Comparison of ENCODE assay signal across 22 cellular contexts in the genomic region with DNA sequence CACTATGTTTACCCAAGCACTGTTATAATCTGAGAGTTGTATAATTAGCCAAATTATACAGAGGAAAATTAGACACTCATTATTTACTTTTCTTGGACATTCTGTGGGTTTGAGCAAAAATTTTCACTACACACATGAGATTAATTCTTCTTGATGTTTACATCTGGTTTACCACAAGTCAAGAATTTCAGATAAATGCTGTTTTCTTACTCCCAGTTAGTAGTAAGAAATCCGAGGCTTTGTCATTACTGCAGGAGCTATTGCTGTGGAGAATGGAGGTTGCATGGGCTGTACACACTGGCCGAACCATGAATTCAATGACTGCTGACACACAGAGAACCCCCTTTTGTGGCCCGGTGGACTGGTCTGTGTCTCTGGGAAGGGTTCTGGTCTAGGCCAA.
"Had no signal": no experiment of that assay in that cellular context is flagged by ENCODE, and none has a peak within 500 bp of the region (broad histone marks: within the 10 kb centered on the region; RNA-seq: fewer than 3 reads in every experiment).

No MANE protein-coding gene starts in this region.

- H3K9me3 Mint-ChIP-seq: IgD-negative memory B cell had no signal

- ATAC-seq: HepG2, K562 had no signal

- H3K27ac Mint-ChIP-seq: IgD-negative memory B cell had no signal

- DNase-seq: Kasumi-1, MM.1S, NCI-H1105, NCI-H1417, NCI-H146, NCI-H1694 treated with DMSO at 0.1 percent for 48 hours, NCI-H1930, NCI-H2081, NCI-H2107, NCI-H2227 treated with DMSO at 0.1 percent for 48 hours, NCI-H524, NCI-H526 treated with DMSO at 0.1 percent for 48 hours, NCI-H774, Right ventricle myocardium superior, RPMI8226, SIG-M5 had no signal

- H3K36me3 ChIP-seq: SJSA1 had no signal

- H3K36me3 Mint-ChIP-seq: IgD-negative memory B cell had no signal

- H3K4me3 ChIP-seq: K562, SJSA1, SK-N-MC had no signal

- H3K4me3 Mint-ChIP-seq: IgD-negative memory B cell had no signal

- H3K4me2 ChIP-seq: KMS-11 had no signal

- H3K27me3 Mint-ChIP-seq: IgD-negative memory B cell had no signal

- H3K27me3 ChIP-seq: SJSA1 had no signal

- H3K9ac ChIP-seq: KMS-11 had no signal

- H3K27ac ChIP-seq: KMS-11, SJSA1, SK-N-MC had no signal
